Comparison of ENCODE assay signal across 9 cellular contexts in the genomic region with DNA sequence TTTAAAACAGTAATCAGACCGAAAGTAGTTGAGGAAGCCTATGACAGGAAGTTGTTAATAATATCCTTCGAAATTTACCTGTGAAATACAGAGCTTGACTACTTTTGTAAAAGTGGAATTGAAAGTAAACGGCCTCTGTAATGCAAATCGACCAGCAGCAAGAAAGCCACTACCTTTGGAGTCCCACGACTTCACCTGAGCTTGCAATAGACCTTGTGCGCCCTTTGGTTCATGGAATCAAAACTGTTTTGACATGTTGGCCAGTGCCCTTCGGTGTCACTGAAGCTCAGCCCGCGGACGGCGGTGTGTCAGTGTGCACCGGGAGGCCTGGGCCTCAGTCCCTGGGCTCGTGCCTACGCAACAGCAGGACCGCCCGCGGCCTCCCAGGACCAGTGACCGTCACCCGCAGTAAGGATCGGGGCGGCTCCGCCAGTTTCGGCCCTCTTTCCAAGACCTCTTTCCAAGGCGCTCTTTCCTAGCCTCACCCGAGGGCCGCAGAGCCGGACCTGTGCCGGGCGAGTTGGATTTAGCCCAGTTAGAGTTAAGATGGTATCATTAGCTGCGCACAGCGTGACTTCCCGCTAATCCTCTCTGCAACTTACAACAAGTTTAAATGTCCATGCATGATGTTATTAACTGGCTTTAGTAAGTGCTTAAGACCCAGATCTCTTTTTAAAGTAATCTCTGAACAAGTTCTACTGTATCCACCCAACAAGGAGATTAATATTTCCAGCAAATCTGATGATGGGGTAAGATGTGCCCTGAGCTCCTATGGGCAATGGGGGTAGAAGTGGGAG.
DNase-seq lines count a peak whose midpoint lies in the region; ATAC-seq and TF ChIP-seq lines count a peak whose summit lies in the region.
"Had no signal": no experiment of that assay in that cellular context is flagged by ENCODE, and none has a peak within 500 bp of the region (broad histone marks: within the 10 kb centered on the region; RNA-seq: fewer than 3 reads in every experiment).

No MANE protein-coding gene starts in this region.

- no peaks in the 10 kb centered on the region for H3K79me2 ChIP-seq in trophoblast cell (ENCODE audit: control insufficient read depth, insufficient read depth, low read length, poor library complexity)

- no peak overlapping the region for H2AK5ac ChIP-seq in trophoblast cell (ENCODE audit: low read length)

- H3K4me3 Mint-ChIP-seq in T-helper 2 cell treated with Interferon-gamma antibody and Interleukin-4, amounts not matched to agents 5 μg/mL and 100 μg/mL, for 36 hours = peak overlapping the region; percentile 65

- H3K9ac ChIP-seq in trophoblast cell (ENCODE audit: low read length) = no peak overlapping the region

- H3K36me3 Mint-ChIP-seq in T-helper 2 cell treated with Interferon-gamma antibody and Interleukin-4, amounts not matched to agents 5 μg/mL and 100 μg/mL, for 36 hours (ENCODE audit: low read depth) = no peaks in the 10 kb centered on the region

- no peak overlapping the region for H2BK5ac ChIP-seq in trophoblast cell (ENCODE audit: low read depth, low read length, poor library complexity)

- no peak overlapping the region for H2BK120ac ChIP-seq in trophoblast cell (ENCODE audit: insufficient read depth, low read length, poor library complexity)

- WGBS in trophoblast cell (ENCODE audit: extremely low coverage, insufficient coverage, insufficient read length) = no CpG with 5 or more reads among the region's 32 CpGs

- no peak overlapping the region for H3K18ac ChIP-seq in trophoblast cell (ENCODE audit: low read length)

- no peaks in the 10 kb centered on the region for H3K9me3 Mint-ChIP-seq in T-helper 2 cell treated with Interferon-gamma antibody and Interleukin-4, amounts not matched to agents 5 μg/mL and 100 μg/mL, for 36 hours

- H3K79me1 ChIP-seq in trophoblast cell (ENCODE audit: low read length) = no peaks in the 10 kb centered on the region

- H3K27ac ChIP-seq in trophoblast cell (ENCODE audit: low read depth, low read length) = no peak overlapping the region
- H3K27ac ChIP-seq: SK-N-MC had no signal

- peak overlapping the region; percentile 31 for H3K4me2 ChIP-seq in trophoblast cell (ENCODE audit: low read length)

- peaks cover 22% of the 10 kb centered on the region for H3K27me3 ChIP-seq in trophoblast cell (ENCODE audit: insufficient read depth, low read length)
- peaks cover 46% of the 10 kb centered on the region for H3K27me3 ChIP-seq in BE2C

- no peak overlapping the region for H2BK12ac ChIP-seq in trophoblast cell (ENCODE audit: low read length)

- no peak overlapping the region for H3K23ac ChIP-seq in trophoblast cell (ENCODE audit: low read length)

- no peak overlapping the region for H3K4ac ChIP-seq in trophoblast cell (ENCODE audit: low read depth, low read length)

- ATAC-seq in HG03060 (IDR thresholded peaks at IDR 0.05; ENCODE audit: low read depth, unreplicated experiment) = peak; percentile 76

- no peak overlapping the region for H3K14ac ChIP-seq in trophoblast cell (ENCODE audit: low read length)

- peaks cover 9% of the 10 kb centered on the region for H3K4me1 Mint-ChIP-seq in T-helper 2 cell treated with Interferon-gamma antibody and Interleukin-4, amounts not matched to agents 5 μg/mL and 100 μg/mL, for 36 hours (ENCODE audit: low read depth)

- no peak for DNase-seq in T-helper 2 cell treated with Interferon-gamma antibody and Interleukin-4, amounts not matched to agents 5 μg/mL and 100 μg/mL, for 36 hours (ENCODE audit: low spot score)
- DNase-seq in T-helper 2 cell = no peak
- DNase-seq in astrocyte of the hippocampus (ENCODE audit: low read depth, low spot score) = peak; percentile 83
- no peak for DNase-seq in trophoblast cell
- no peak for DNase-seq in activated effector memory CD4-positive, alpha-beta T cell treated with anti-CD3 and anti-CD28 coated beads, Interleukin-2, amount 50 U/mL, for 16 hours
- no peak for DNase-seq in BE2C
- no peak for DNase-seq in UCSD-AML1 (lab: John Stamatoyannopoulos, UW; ENCODE audit: unreplicated experiment)

- H4K91ac ChIP-seq in trophoblast cell (ENCODE audit: low read depth, low read length) = no peak overlapping the region

- H3K9me3 ChIP-seq in trophoblast cell (ENCODE audit: insufficient read depth, low read depth, low read length) = peaks cover 4% of the 10 kb centered on the region
- H3K9me3 ChIP-seq in BE2C = no peaks in the 10 kb centered on the region

- no peaks in the 10 kb centered on the region for H3K36me3 ChIP-seq in trophoblast cell (ENCODE audit: control insufficient read depth in 1 of 2, insufficient read depth in 2 of 2, low read length in 2 of 2)
- no peaks in the 10 kb centered on the region for H3K36me3 ChIP-seq in BE2C

- H4K12ac ChIP-seq in trophoblast cell (ENCODE audit: low read depth, low read length) = no peak overlapping the region

- no peak overlapping the region for H4K8ac ChIP-seq in trophoblast cell (ENCODE audit: low read depth, low read length)

- H3K4me1 ChIP-seq in trophoblast cell (ENCODE audit: control insufficient read depth in 1 of 2, insufficient read depth in 2 of 2, low read length in 2 of 2) = peaks cover 2 to 7% of the 10 kb centered on the region in 2 experiments
- no peaks in the 10 kb centered on the region for H3K4me1 ChIP-seq in BE2C

- no peak overlapping the region for H2AFZ ChIP-seq in trophoblast cell (ENCODE audit: insufficient read depth, low read length, poor library complexity)

- H3K4me3 ChIP-seq in trophoblast cell (ENCODE audit: low read depth, low read length) (no peak overlapping the region), BE2C (ENCODE audit: low read depth, low read length) (no peak overlapping the region)

- no peak for TF ChIP-seq CTCF in BE2C (IDR thresholded peaks at IDR 0.05; ENCODE audit: low read depth, low read length)

- peaks cover 64% of the 10 kb centered on the region for H3K27me3 Mint-ChIP-seq in T-helper 2 cell treated with Interferon-gamma antibody and Interleukin-4, amounts not matched to agents 5 μg/mL and 100 μg/mL, for 36 hours (ENCODE audit: low read depth)

- H3K27ac Mint-ChIP-seq in T-helper 2 cell treated with Interferon-gamma antibody and Interleukin-4, amounts not matched to agents 5 μg/mL and 100 μg/mL, for 36 hours = no peak overlapping the region
